ENCODE assay signal across 31 cellular contexts in genomic region chr10:10914129-10914528, GRCh38.
DNase-seq lines count a peak whose midpoint lies in the region; ATAC-seq and TF ChIP-seq lines count a peak whose summit lies in the region.
"Had no signal": no experiment of that assay in that cellular context is flagged by ENCODE, and none has a peak within 500 bp of the region (broad histone marks: within the 10 kb centered on the region; RNA-seq: fewer than 3 reads in every experiment).

No MANE protein-coding gene starts in this region.

- H3K27ac Mint-ChIP-seq in effector memory CD8-positive, alpha-beta T cell: no peak overlapping the region
- H3K27ac Mint-ChIP-seq: dendritic cell treated with granulocyte-macrophage colony-stimulating factor and Interleukin-4, amounts not matched to agents 40 ng/mL and 50 ng/mL, for 4 days; immature natural killer cell; stimulated activated memory B cell treated with anti-CD40 and anti-IgM and Interleukin-4, amounts not matched to agents 10 μg/mL and 1 μg/mL and 100 μg/mL, for 72 hours had no signal

- no peaks in the 10 kb centered on the region for H3K36me3 ChIP-seq in brain microvascular endothelial cell (replicated peaks)
- H3K36me3 ChIP-seq in cardiac muscle cell: no peaks in the 10 kb centered on the region
- H3K36me3 ChIP-seq: breast epithelium, lower lobe of right lung, prostate gland, vagina had no signal

- H3K27me3 Mint-ChIP-seq in effector memory CD8-positive, alpha-beta T cell: peaks cover 44% of the 10 kb centered on the region in 2 donors

- in situ Hi-C loops in brain microvascular endothelial cell (cut with HindIII; ENCODE audit: low pct_ligation_motif_present, low sequenced_read_pairs): no loop called here

- DNase-seq in AG10803 (ENCODE audit: low read depth): peak; percentile 29
- peak; percentile 42 for DNase-seq in brain microvascular endothelial cell
- DNase-seq in cardiac muscle cell (ENCODE audit: low read depth in 1 of 2, low spot score in 1 of 2): peak; percentile 62 to 65
- peak; percentile 92 for DNase-seq in myocyte (ENCODE audit: low read depth)
- DNase-seq in NCI-H2196 treated with DMSO at 0.1 percent for 48 hours (lab: John Stamatoyannopoulos, UW; ENCODE audit: unreplicated experiment): no peak
- DNase-seq in NCI-H2171 treated with DMSO at 0.1 percent for 48 hours (lab: John Stamatoyannopoulos, UW): no peak
- no peak for DNase-seq in effector memory CD8-positive, alpha-beta T cell
- DNase-seq in foreskin keratinocyte: no peak
- DNase-seq: activated CD4-positive, alpha-beta T cell treated with anti-CD3 and anti-CD28 coated beads for 4 hours; activated naive CD4-positive, alpha-beta T cell; activated T-cell treated with anti-CD3 and anti-CD28 coated beads, Interleukin-2, amount 50 U/mL, for 4 hours; amniotic stem cell; C1 segment of cervical spinal cord; Caco-2; DMS79 treated with DMSO at 0.1 percent for 48 hours; H7; hippocampal formation; immature natural killer cell; lower lobe of right lung; MV-4-11; NCI-H1694; NCI-H69; stimulated activated CD4-positive, alpha-beta T cell treated with anti-CD3 and anti-CD28 coated beads, Interleukin-4, amount 100 ng/mL, for 1 hour; T-helper 2 cell had no signal

- H3K27ac ChIP-seq in brain microvascular endothelial cell (no peak overlapping the region), cardiac muscle cell (peak overlapping the region; percentile 89), foreskin keratinocyte (no peak overlapping the region)
- H3K27ac ChIP-seq: breast epithelium, KMS-11, lower lobe of right lung, prostate gland, vagina had no signal

- no peaks in the 10 kb centered on the region for H3K4me1 Mint-ChIP-seq in effector memory CD8-positive, alpha-beta T cell (ENCODE audit: low read depth in 2 of 2)
- H3K4me1 Mint-ChIP-seq: immature natural killer cell; stimulated activated memory B cell treated with anti-CD40 and anti-IgM and Interleukin-4, amounts not matched to agents 10 μg/mL and 1 μg/mL and 100 μg/mL, for 72 hours had no signal

- no peaks in the 10 kb centered on the region for H3K9me3 ChIP-seq in cardiac muscle cell (ENCODE audit: low read depth)
- H3K9me3 ChIP-seq: breast epithelium, Caco-2, lower lobe of right lung, prostate gland, vagina had no signal

- no peak for TF ChIP-seq CTCF in AG10803 (conservative IDR thresholded peaks at IDR 0.05; ENCODE audit: low read length)
- no peak for TF ChIP-seq CTCF in brain microvascular endothelial cell (IDR thresholded peaks at IDR 0.05; ENCODE audit: low read depth, low read length, missing control alignments)
- no peak for TF ChIP-seq CTCF in cardiac muscle cell (IDR thresholded peaks at IDR 0.05; ENCODE audit: low read depth, low read length)
- no peak for TF ChIP-seq CTCF in foreskin keratinocyte (conservative IDR thresholded peaks at IDR 0.05)

- H3K9me3 Mint-ChIP-seq in effector memory CD8-positive, alpha-beta T cell: no peaks in the 10 kb centered on the region
- H3K9me3 Mint-ChIP-seq: activated T-cell treated with anti-CD3 and anti-CD28 coated beads, Interleukin-2, amount 50 U/mL, for 4 hours; dendritic cell treated with granulocyte-macrophage colony-stimulating factor and Interleukin-4, amounts not matched to agents 40 ng/mL and 50 ng/mL, for 4 days; immature natural killer cell; stimulated activated memory B cell treated with anti-CD40 and anti-IgM and Interleukin-4, amounts not matched to agents 10 μg/mL and 1 μg/mL and 100 μg/mL, for 72 hours had no signal

- H3K4me1 ChIP-seq in cardiac muscle cell (ENCODE audit: low read depth) (peaks cover 54% of the 10 kb centered on the region), foreskin keratinocyte (peaks cover 5% of the 10 kb centered on the region)
- H3K4me1 ChIP-seq: breast epithelium, prostate gland had no signal

- no peaks in the 10 kb centered on the region for H3K36me3 Mint-ChIP-seq in effector memory CD8-positive, alpha-beta T cell (ENCODE audit: insufficient read depth)
- H3K36me3 Mint-ChIP-seq: immature natural killer cell; stimulated activated memory B cell treated with anti-CD40 and anti-IgM and Interleukin-4, amounts not matched to agents 10 μg/mL and 1 μg/mL and 100 μg/mL, for 72 hours had no signal

- H3K4me3 ChIP-seq in AG10803 (ENCODE audit: low read length) (no peak overlapping the region), brain microvascular endothelial cell (ENCODE audit: low read depth, low read length) (no peak overlapping the region), cardiac muscle cell (no peak overlapping the region)
- H3K4me3 ChIP-seq: breast epithelium, GM12878, lower lobe of right lung, prostate gland, vagina had no signal

- ATAC-seq in effector memory CD8-positive, alpha-beta T cell (replicated peaks): no peak
- no peak for ATAC-seq in foreskin keratinocyte
- ATAC-seq: activated T-cell treated with anti-CD3 and anti-CD28 coated beads, Interleukin-2, amount 50 U/mL, for 4 hours; GM12878; lower lobe of right lung; stimulated activated memory B cell treated with anti-CD40 and anti-IgM and Interleukin-4, amounts not matched to agents 10 μg/mL and 1 μg/mL and 100 μg/mL, for 72 hours had no signal

- H3K27me3 ChIP-seq in brain microvascular endothelial cell (replicated peaks) (no peaks in the 10 kb centered on the region), cardiac muscle cell (no peaks in the 10 kb centered on the region), foreskin keratinocyte (no peaks in the 10 kb centered on the region)
- H3K27me3 ChIP-seq: breast epithelium, vagina had no signal

- no peak overlapping the region for H3K4me3 Mint-ChIP-seq in effector memory CD8-positive, alpha-beta T cell
- H3K4me3 Mint-ChIP-seq: activated T-cell treated with anti-CD3 and anti-CD28 coated beads, Interleukin-2, amount 50 U/mL, for 4 hours; dendritic cell treated with granulocyte-macrophage colony-stimulating factor and Interleukin-4, amounts not matched to agents 40 ng/mL and 50 ng/mL, for 4 days; immature natural killer cell; stimulated activated memory B cell treated with anti-CD40 and anti-IgM and Interleukin-4, amounts not matched to agents 10 μg/mL and 1 μg/mL and 100 μg/mL, for 72 hours had no signal

Comparison
In these comparisons a context has a peak if more than half of its experiments do, and no peak if none do; other contexts are left out.
1. DNase-seq: peak in AG10803 (single experiment), brain microvascular endothelial cell (single experiment), cardiac muscle cell (2 of 2) and myocyte (single experiment); none in NCI-H2196 treated with DMSO at 0.1 percent for 48 hours (single experiment), NCI-H2171 treated with DMSO at 0.1 percent for 48 hours (single experiment), effector memory CD8-positive, alpha-beta T cell (0 of 3) and foreskin keratinocyte (0 of 2).